1 cellular context compared by ENCODE assay signal in the genomic region with DNA sequence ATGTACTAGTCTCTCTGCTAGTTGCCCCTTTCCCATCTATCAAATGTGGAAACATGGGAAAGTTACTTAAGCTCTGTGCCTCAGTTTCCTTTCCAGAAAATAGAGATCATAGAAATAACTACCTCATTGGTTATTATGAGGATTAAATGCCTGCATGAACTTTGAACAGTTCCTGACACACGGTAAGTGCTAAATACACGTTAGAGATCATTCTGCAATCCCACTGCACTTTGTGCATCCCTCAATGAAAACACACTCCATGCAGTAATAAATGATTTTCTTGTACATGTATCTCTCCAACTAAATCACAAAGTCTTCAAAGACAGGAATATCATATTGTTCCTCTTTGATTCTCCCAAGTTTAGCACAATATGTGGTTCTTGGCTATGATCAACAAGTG.
TF ChIP-seq lines count a peak whose summit lies in the region.

No MANE protein-coding gene starts in this region.

TF ChIP-seq in HepG2, 621 proteins besides CTCF, POLR2A, EP300 and RAD21 (continued from another document):
- TF ChIP-seq, protein P1, sequence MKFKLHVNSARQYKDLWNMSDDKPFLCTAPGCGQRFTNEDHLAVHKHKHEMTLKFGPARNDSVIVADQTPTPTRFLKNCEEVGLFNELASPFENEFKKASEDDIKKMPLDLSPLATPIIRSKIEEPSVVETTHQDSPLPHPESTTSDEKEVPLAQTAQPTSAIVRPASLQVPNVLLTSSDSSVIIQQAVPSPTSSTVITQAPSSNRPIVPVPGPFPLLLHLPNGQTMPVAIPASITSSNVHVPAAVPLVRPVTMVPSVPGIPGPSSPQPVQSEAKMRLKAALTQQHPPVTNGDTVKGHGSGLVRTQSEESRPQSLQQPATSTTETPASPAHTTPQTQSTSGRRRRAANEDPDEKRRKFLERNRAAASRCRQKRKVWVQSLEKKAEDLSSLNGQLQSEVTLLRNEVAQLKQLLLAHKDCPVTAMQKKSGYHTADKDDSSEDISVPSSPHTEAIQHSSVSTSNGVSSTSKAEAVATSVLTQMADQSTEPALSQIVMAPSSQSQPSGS (CRISPR knock-in tag; IDR thresholded peaks at IDR 0.05), result no peak
- TF ChIP-seq NONO (IDR thresholded peaks at IDR 0.05), result no peak
- no peak for TF ChIP-seq NONO (CRISPR knock-in tag; conservative IDR thresholded peaks at IDR 0.05)
